In the genomic region with DNA sequence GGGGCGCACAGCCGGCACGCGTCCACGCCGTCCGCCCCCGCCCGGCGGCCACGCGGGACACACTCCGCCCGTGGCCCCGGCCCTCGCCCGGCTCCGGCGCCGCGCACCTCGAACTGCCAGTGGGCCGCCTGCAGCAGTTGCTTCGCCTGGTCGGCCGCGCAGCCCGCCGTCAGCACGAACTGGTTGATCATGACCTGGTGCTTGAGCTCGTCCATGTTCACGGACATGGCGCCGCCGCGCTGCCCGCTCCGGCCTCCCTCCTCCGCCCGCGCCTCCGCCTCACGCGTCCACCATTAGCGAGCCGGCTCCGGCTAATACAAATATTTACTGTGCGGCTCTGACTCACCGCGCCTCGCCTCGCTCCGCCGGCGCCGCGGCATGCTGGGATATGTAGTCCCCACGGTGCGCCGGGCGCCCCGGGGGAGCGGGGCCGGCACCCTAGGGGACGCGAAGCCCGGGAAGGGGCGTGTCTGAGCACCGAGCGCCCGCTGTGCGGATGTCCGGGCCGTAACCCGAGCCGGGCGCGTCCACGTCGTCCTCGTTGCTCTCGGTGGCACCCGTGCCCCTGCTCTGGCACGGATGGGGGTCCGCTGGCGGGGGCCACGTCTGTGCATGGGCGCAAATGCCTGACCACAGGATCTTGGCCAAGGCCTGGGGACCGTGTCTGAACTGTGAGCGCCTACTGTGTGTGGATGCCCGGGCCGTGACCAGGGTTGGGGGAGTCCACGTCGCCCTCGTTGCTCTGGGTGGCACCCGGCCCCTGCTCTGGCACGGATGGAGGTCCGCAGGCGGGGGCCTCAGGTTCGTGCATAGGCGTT, we compare ENCODE assay signal across 8 cellular contexts. TPM values are rescaled to one million over a fixed set of nuclear protein-coding genes. Genes with fewer than 3 reads are reported as not detected.
DNase-seq lines count a peak whose midpoint lies in the region; ATAC-seq, FAIRE-seq and TF ChIP-seq lines count a peak whose summit lies in the region.

A gene (minus strand): TSS at position 318 of the 818 bp plus-strand sequence. CDS start 91 bp downstream, at position 227.

- peaks cover 38% of the 10 kb centered on the region for H3K4me1 Mint-ChIP-seq in WTC11

- H3K27me3 ChIP-seq in AG04450 (ENCODE audit: control insufficient read depth, insufficient read depth, low read length) (no peaks in the 10 kb centered on the region), bronchial epithelial cell (ENCODE audit: control insufficient read depth, insufficient read depth, low read length) (no peaks in the 10 kb centered on the region)

- peaks cover 2% of the 10 kb centered on the region for H3K36me3 ChIP-seq in bronchial epithelial cell (ENCODE audit: control insufficient read depth, insufficient read depth, low read length)

- no peaks in the 10 kb centered on the region for H3K27me3 Mint-ChIP-seq in WTC11 (ENCODE audit: low read depth)

- H3K9me3 ChIP-seq in AG04450 (ENCODE audit: control insufficient read depth, insufficient read depth, low read length): peaks cover 9% of the 10 kb centered on the region; the same call in 1 of the 2 replicates

- CTCF ChIA-PET in AG04450 (lab: Charles Lee) (no interaction called here), WTC11 (lab: Charles Lee) (interaction anchor here (2.4 to 4.2 kb wide), 2 partner anchors 10 to 35 kb away, joined by 8 to 46 read pairs; a partner anchor contains a TSS)

- peak within 1 kb of the TSS; percentile 84 for H3K4me3 ChIP-seq in AG04450 (ENCODE audit: low read depth, low read length)
- H3K4me3 ChIP-seq in bronchial epithelial cell (ENCODE audit: low read depth, low read length): peak within 1 kb of the TSS; percentile 86

- TF ChIP-seq CTCF in AG04450 (IDR thresholded peaks at IDR 0.05; ENCODE audit: low read depth, low read length) (no peak), WTC11 (IDR thresholded peaks at IDR 0.05) (no peak), bronchial epithelial cell (IDR thresholded peaks at IDR 0.05; ENCODE audit: insufficient read depth, low read length, severe bottlenecking) (no peak)

- no peaks in the 10 kb centered on the region for H3K36me3 Mint-ChIP-seq in WTC11

- H3K27ac Mint-ChIP-seq in WTC11: peak within 1 kb of the TSS; percentile 92

- no peak for FAIRE-seq in bronchial epithelial cell (lab: Jason Lieb, UNC)

- H3K9me3 Mint-ChIP-seq in WTC11: no peaks in the 10 kb centered on the region

- peak within 1 kb of the TSS; percentile 85 for H3K27ac ChIP-seq in AG04450 (ENCODE audit: low read depth, low read length)

- H3K4me3 Mint-ChIP-seq in WTC11: peak within 1 kb of the TSS; percentile 76

- DNase-seq in AG04450 (ENCODE audit: low read depth, low spot score) (peak; percentile 63), NCI-H2196 (lab: John Stamatoyannopoulos, UW; ENCODE audit: unreplicated experiment) (peak; percentile 96), WTC11 (ENCODE audit: low spot score) (peak; percentile 78), bronchial epithelial cell (ENCODE audit: low read depth) (peak; percentile 75), inferior parietal cortex (ENCODE audit: extremely low spot score) (peak; percentile 84)
- peak; percentile 60 to 77 for DNase-seq in stimulated activated CD4-positive, alpha-beta T cell treated with anti-CD3 and anti-CD28 coated beads, Interleukin-12 subunit alpha, Interleukin-12 subunit beta, amount 100 ng/mL, for 24 hours (ENCODE audit: low read depth in 2 of 2)

- ATAC-seq in GM18868 (IDR thresholded peaks at IDR 0.05; ENCODE audit: unreplicated experiment): peak; percentile 62
- ATAC-seq in HG03097 (IDR thresholded peaks at IDR 0.05; ENCODE audit: low FRiP score, unreplicated experiment): peak; percentile 51
- peak; percentile 3 for ATAC-seq in WTC11

- POLR2A ChIA-PET in AG04450 (lab: Yijun Ruan, JAX): interaction anchor here (0.9 kb wide), 1 partner anchor 66 kb away, joined by 3 read pairs; no protein-coding TSS in a partner anchor
- POLR2A ChIA-PET in WTC11 (lab: Charles Lee): interaction anchor here (1.0 to 1.5 kb wide), 3 partner anchors 76 to 138 kb away, joined by 3 to 4 read pairs (median 3); a partner anchor contains a TSS

TF ChIP-seq in WTC11, 78 proteins besides CTCF, POLR2A, EP300 and RAD21 (continues in another document):
- TF ChIP-seq SP1 (CRISPR knock-in tag; conservative IDR thresholded peaks at IDR 0.05): peak; percentile 75
- TF ChIP-seq, protein P1, sequence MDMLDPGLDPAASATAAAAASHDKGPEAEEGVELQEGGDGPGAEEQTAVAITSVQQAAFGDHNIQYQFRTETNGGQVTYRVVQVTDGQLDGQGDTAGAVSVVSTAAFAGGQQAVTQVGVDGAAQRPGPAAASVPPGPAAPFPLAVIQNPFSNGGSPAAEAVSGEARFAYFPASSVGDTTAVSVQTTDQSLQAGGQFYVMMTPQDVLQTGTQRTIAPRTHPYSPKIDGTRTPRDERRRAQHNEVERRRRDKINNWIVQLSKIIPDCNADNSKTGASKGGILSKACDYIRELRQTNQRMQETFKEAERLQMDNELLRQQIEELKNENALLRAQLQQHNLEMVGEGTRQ (CRISPR knock-in tag; IDR thresholded peaks at IDR 0.05): no peak
- no peak for TF ChIP-seq RORB (CRISPR knock-in tag; IDR thresholded peaks at IDR 0.05)
- no peak for TF ChIP-seq ZNF671 (CRISPR knock-in tag; IDR thresholded peaks at IDR 0.05)
- TF ChIP-seq ETV6 (CRISPR knock-in tag; IDR thresholded peaks at IDR 0.05): peak; percentile 49; the same call in 1 of the 2 replicates
- 0 out of 2 replicates have a peak, but pooled peaks have one; percentile 60 for TF ChIP-seq SMAD4 (CRISPR knock-in tag; IDR thresholded peaks at IDR 0.05)
- TF ChIP-seq, protein P2, sequence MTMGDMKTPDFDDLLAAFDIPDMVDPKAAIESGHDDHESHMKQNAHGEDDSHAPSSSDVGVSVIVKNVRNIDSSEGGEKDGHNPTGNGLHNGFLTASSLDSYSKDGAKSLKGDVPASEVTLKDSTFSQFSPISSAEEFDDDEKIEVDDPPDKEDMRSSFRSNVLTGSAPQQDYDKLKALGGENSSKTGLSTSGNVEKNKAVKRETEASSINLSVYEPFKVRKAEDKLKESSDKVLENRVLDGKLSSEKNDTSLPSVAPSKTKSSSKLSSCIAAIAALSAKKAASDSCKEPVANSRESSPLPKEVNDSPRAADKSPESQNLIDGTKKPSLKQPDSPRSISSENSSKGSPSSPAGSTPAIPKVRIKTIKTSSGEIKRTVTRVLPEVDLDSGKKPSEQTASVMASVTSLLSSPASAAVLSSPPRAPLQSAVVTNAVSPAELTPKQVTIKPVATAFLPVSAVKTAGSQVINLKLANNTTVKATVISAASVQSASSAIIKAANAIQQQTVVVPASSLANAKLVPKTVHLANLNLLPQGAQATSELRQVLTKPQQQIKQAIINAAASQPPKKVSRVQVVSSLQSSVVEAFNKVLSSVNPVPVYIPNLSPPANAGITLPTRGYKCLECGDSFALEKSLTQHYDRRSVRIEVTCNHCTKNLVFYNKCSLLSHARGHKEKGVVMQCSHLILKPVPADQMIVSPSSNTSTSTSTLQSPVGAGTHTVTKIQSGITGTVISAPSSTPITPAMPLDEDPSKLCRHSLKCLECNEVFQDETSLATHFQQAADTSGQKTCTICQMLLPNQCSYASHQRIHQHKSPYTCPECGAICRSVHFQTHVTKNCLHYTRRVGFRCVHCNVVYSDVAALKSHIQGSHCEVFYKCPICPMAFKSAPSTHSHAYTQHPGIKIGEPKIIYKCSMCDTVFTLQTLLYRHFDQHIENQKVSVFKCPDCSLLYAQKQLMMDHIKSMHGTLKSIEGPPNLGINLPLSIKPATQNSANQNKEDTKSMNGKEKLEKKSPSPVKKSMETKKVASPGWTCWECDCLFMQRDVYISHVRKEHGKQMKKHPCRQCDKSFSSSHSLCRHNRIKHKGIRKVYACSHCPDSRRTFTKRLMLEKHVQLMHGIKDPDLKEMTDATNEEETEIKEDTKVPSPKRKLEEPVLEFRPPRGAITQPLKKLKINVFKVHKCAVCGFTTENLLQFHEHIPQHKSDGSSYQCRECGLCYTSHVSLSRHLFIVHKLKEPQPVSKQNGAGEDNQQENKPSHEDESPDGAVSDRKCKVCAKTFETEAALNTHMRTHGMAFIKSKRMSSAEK (CRISPR knock-in tag; IDR thresholded peaks at IDR 0.05; ENCODE audit: borderline replicate concordance): no peak
- TF ChIP-seq ZNF416 (CRISPR knock-in tag; IDR thresholded peaks at IDR 0.05): 0 out of 2 replicates have a peak, but pooled peaks have one; percentile 30
- TF ChIP-seq, protein P3, sequence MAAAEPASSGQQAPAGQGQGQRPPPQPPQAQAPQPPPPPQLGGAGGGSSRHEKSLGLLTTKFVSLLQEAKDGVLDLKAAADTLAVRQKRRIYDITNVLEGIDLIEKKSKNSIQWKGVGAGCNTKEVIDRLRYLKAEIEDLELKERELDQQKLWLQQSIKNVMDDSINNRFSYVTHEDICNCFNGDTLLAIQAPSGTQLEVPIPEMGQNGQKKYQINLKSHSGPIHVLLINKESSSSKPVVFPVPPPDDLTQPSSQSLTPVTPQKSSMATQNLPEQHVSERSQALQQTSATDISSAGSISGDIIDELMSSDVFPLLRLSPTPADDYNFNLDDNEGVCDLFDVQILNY (CRISPR knock-in tag; IDR thresholded peaks at IDR 0.05): no peak
- TF ChIP-seq, protein P4, sequence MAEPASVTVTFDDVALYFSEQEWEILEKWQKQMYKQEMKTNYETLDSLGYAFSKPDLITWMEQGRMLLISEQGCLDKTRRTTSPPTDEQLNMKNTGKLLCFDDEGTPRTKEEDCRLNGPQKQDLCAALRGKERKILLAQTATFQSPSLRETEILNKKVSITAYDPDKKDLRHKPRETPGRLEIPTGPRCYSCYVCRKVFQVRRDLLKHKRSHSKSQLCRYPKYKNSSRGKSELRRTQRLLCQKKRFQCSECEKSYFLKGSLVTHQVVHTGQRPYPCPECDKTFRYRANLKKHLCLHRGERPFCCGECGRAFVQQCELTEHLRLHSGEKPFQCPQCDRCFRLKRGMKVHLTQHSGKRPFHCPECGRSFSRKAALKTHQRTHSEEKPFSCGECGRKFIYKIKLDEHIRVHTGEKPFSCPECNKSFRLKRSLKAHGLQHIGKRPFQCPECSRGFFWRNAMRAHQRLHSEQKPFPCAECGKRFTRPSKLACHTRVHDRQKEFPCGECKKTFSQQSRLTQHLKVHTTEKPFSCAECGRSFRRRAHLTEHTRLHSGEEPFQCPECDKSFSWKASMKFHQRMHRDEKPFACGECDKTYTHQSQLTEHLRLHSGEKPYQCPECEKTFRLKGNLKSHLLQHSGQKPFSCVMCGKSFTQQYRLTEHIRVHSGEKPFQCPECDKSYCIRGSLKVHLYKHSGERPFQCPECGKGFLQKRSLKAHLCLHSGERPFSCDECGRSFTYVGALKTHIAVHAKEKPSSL (CRISPR knock-in tag; conservative IDR thresholded peaks at IDR 0.05): no peak
- TF ChIP-seq, protein P5, sequence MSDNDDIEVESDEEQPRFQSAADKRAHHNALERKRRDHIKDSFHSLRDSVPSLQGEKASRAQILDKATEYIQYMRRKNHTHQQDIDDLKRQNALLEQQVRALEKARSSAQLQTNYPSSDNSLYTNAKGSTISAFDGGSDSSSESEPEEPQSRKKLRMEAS (CRISPR knock-in tag; IDR thresholded peaks at IDR 0.05): peak; percentile 62; the same call in 1 of the 2 replicates
- peak; percentile 68; the same call in 1 of the 2 replicates for TF ChIP-seq TEAD4 (CRISPR knock-in tag; IDR thresholded peaks at IDR 0.05)

RNA-seq across cellular contexts. Expression of the gene that starts here (rescaled TPM):
- polyA plus RNA-seq in AG04450 (2011; rRNA removed): 4.1 and 6.1 TPM in 2 replicates
- 2.7 and 3.3 TPM in 2 replicates for polyA minus RNA-seq in AG04450 (2011; rRNA and poly(A)+ RNA removed)
- total RNA-seq in WTC11 (2021): 56.8 to 59.5 TPM (median 59.0 TPM) in 3 replicates
- 3.7 and 4.7 TPM in 2 replicates for total RNA-seq in bronchial epithelial cell

Comparison
In these comparisons a context has a peak if more than half of its experiments do, and no peak if none do; other contexts are left out.
1. Peak in every context shown above with its lines: DNase-seq, ATAC-seq, H3K4me3 ChIP-seq and H3K27ac ChIP-seq.
2. RNA of the gene that starts here (total RNA-seq): 56.8 to 59.5 TPM in WTC11; 3.7 to 4.7 TPM in bronchial epithelial cell; every median in the first group is over 10 times any median in the second.
3. ATAC-seq: peak in every context shown above with its lines; median percentile 62 in GM18868; 51 in HG03097; 3 in WTC11.